Comparison of ENCODE assay signal across 23 cellular contexts in genomic region chr5:55276771-55277170, GRCh38. TPM values are rescaled to one million over a fixed set of nuclear protein-coding genes. Genes with fewer than 3 reads are reported as not detected.
A peak's percentile ranks its signal among the peaks of the same experiment; 100 is the strongest.
DNase-seq lines count a peak whose midpoint lies in the region; ATAC-seq and TF ChIP-seq lines count a peak whose summit lies in the region.
"Had no signal": no experiment of that assay in that cellular context is flagged by ENCODE, and none has a peak within 500 bp of the region (broad histone marks: within the 10 kb centered on the region; RNA-seq: fewer than 3 reads in every experiment).

No MANE protein-coding gene starts in this region.

- CTCF ChIA-PET in AG04449 (lab: Yijun Ruan, JAX) = interaction anchor here (1.0 to 1.3 kb wide), 2 partner anchors 9 to 19 kb away, joined by 3 to 4 read pairs; no protein-coding TSS in a partner anchor
- CTCF ChIA-PET in activated CD8-positive, alpha-beta T cell treated with anti-CD3 and anti-CD28 coated beads, Interleukin-2, amount 10 ng/mL, durations not matched to agents 7 days and 5 days (lab: Charles Lee) = no interaction called here

- peaks cover 46% of the 10 kb centered on the region for H3K36me3 ChIP-seq in brain microvascular endothelial cell (replicated peaks)
- H3K36me3 ChIP-seq in mucosa of descending colon (ENCODE audit: low read depth) = peaks cover 5% of the 10 kb centered on the region

- ATAC-seq in mucosa of descending colon (no peak), HG03097 (IDR thresholded peaks at IDR 0.05; ENCODE audit: low FRiP score, unreplicated experiment) (no peak)
- no peak for ATAC-seq in activated CD8-positive, alpha-beta T cell treated with anti-CD3 and anti-CD28 coated beads, Interleukin-2, amount 10 ng/mL, durations not matched to agents 7 days and 5 days
- ATAC-seq: natural killer cell treated with Interleukin-12 subunit alpha and Interleukin-12 subunit beta and Interleukin-15 and Interleukin-18, amount 100 ng/mL, for 72 hours; stimulated activated memory B cell treated with anti-CD40 and anti-IgM and Interleukin-4, amounts not matched to agents 10 μg/mL and 1 μg/mL and 100 μg/mL, for 72 hours had no signal

- POLR2A ChIA-PET in AG04449 (lab: Yijun Ruan, JAX) = no interaction called here
- POLR2A ChIA-PET in activated CD8-positive, alpha-beta T cell treated with anti-CD3 and anti-CD28 coated beads, Interleukin-2, amount 10 ng/mL, durations not matched to agents 7 days and 5 days (lab: Charles Lee) = no interaction called here

- no peaks in the 10 kb centered on the region for H3K4me1 ChIP-seq in mucosa of descending colon (ENCODE audit: low read depth)
- H3K4me1 ChIP-seq: tibial artery had no signal

- no peak overlapping the region for H3K4me3 Mint-ChIP-seq in activated CD8-positive, alpha-beta T cell treated with anti-CD3 and anti-CD28 coated beads, Interleukin-2, amount 10 ng/mL, durations not matched to agents 7 days and 5 days
- H3K4me3 Mint-ChIP-seq: activated CD4-positive, alpha-beta memory T cell treated with anti-CD3 and anti-CD28 coated beads for 36 hours; activated naive CD8-positive, alpha-beta T cell treated with anti-CD3 and anti-CD28 coated beads, Interleukin-2, amount 10 ng/mL, durations not matched to agents 7 days and 5 days; central memory CD8-positive, alpha-beta T cell; natural killer cell treated with Interleukin-12 subunit alpha and Interleukin-12 subunit beta and Interleukin-15 and Interleukin-18, amount 100 ng/mL, for 72 hours; stimulated activated memory B cell treated with anti-CD40 and anti-IgM and Interleukin-4, amounts not matched to agents 10 μg/mL and 1 μg/mL and 100 μg/mL, for 72 hours had no signal

- H3K36me3 Mint-ChIP-seq in activated CD8-positive, alpha-beta T cell treated with anti-CD3 and anti-CD28 coated beads, Interleukin-2, amount 10 ng/mL, durations not matched to agents 7 days and 5 days (ENCODE audit: low read depth) = peaks cover 37% of the 10 kb centered on the region

- H3K27ac ChIP-seq in brain microvascular endothelial cell = no peak overlapping the region
- H3K27ac ChIP-seq: tibial artery had no signal

- no peak for TF ChIP-seq CTCF in AG04449 (IDR thresholded peaks at IDR 0.05; ENCODE audit: insufficient read depth, low read length, missing control alignments)
- TF ChIP-seq CTCF in brain microvascular endothelial cell (IDR thresholded peaks at IDR 0.05; ENCODE audit: low read depth, low read length, missing control alignments) = no peak
- TF ChIP-seq CTCF in mucosa of descending colon (IDR thresholded peaks at IDR 0.05) = no peak

- no peaks in the 10 kb centered on the region for H3K4me1 Mint-ChIP-seq in activated CD8-positive, alpha-beta T cell treated with anti-CD3 and anti-CD28 coated beads, Interleukin-2, amount 10 ng/mL, durations not matched to agents 7 days and 5 days (ENCODE audit: low read depth)
- H3K4me1 Mint-ChIP-seq: activated naive CD8-positive, alpha-beta T cell treated with anti-CD3 and anti-CD28 coated beads, Interleukin-2, amount 10 ng/mL, durations not matched to agents 7 days and 5 days; central memory CD8-positive, alpha-beta T cell; stimulated activated memory B cell treated with anti-CD40 and anti-IgM and Interleukin-4, amounts not matched to agents 10 μg/mL and 1 μg/mL and 100 μg/mL, for 72 hours had no signal

- no peak overlapping the region for H3K4me3 ChIP-seq in AG04449 (ENCODE audit: low read depth, low read length)
- H3K4me3 ChIP-seq in brain microvascular endothelial cell (ENCODE audit: low read depth, low read length) = no peak overlapping the region
- no peak overlapping the region for H3K4me3 ChIP-seq in mucosa of descending colon
- H3K4me3 ChIP-seq: tibial artery had no signal

- intact Hi-C loops in mucosa of descending colon (cut with DNase I, micrococcal nuclease) = no loop called here

- DNase-seq in AG04449 (ENCODE audit: low read depth, low spot score) (peak; percentile 16), HPDE6-E6E7 (ENCODE audit: extremely low spot score) (peak; percentile 43), brain microvascular endothelial cell (peak; percentile 22), hepatic stellate cell (ENCODE audit: low spot score) (peak; percentile 1), NCI-H345 treated with DMSO at 0.1 percent for 48 hours (lab: John Stamatoyannopoulos, UW; ENCODE audit: unreplicated experiment) (no peak), mucosa of descending colon (no peak)
- DNase-seq in activated CD8-positive, alpha-beta T cell treated with anti-CD3 and anti-CD28 coated beads, Interleukin-2, amount 10 ng/mL, durations not matched to agents 7 days and 5 days = no peak
- DNase-seq: 8988T; activated CD4-positive, alpha-beta memory T cell treated with anti-CD3 and anti-CD28 coated beads for 36 hours; activated naive CD8-positive, alpha-beta T cell treated with anti-CD3 and anti-CD28 coated beads, Interleukin-2, amount 10 ng/mL, durations not matched to agents 7 days and 5 days; activated T-cell treated with anti-CD3 and anti-CD28 coated beads, Interleukin-2, amount 50 U/mL, for 48 hours; effector memory CD4-positive, alpha-beta T cell; glutamatergic neuron; HCEC 1CT; NCI-H1436; NK-92 treated with Interleukin-12 subunit alpha and Interleukin-12 subunit beta, amount 100 ng/mL, for 24 hours; tibial artery had no signal

- in situ Hi-C loops in brain microvascular endothelial cell (cut with HindIII; ENCODE audit: low pct_ligation_motif_present, low sequenced_read_pairs) = no loop called here

- no peaks in the 10 kb centered on the region for H3K9me3 Mint-ChIP-seq in activated CD8-positive, alpha-beta T cell treated with anti-CD3 and anti-CD28 coated beads, Interleukin-2, amount 10 ng/mL, durations not matched to agents 7 days and 5 days (ENCODE audit: insufficient read depth)
- H3K9me3 Mint-ChIP-seq: activated CD4-positive, alpha-beta memory T cell treated with anti-CD3 and anti-CD28 coated beads for 36 hours; activated naive CD8-positive, alpha-beta T cell treated with anti-CD3 and anti-CD28 coated beads, Interleukin-2, amount 10 ng/mL, durations not matched to agents 7 days and 5 days; central memory CD8-positive, alpha-beta T cell; natural killer cell treated with Interleukin-12 subunit alpha and Interleukin-12 subunit beta and Interleukin-15 and Interleukin-18, amount 100 ng/mL, for 72 hours; stimulated activated memory B cell treated with anti-CD40 and anti-IgM and Interleukin-4, amounts not matched to agents 10 μg/mL and 1 μg/mL and 100 μg/mL, for 72 hours had no signal

- H3K9me3 ChIP-seq in mucosa of descending colon = no peaks in the 10 kb centered on the region
- H3K9me3 ChIP-seq: tibial artery had no signal

- H3K27ac Mint-ChIP-seq in activated CD8-positive, alpha-beta T cell treated with anti-CD3 and anti-CD28 coated beads, Interleukin-2, amount 10 ng/mL, durations not matched to agents 7 days and 5 days = no peak overlapping the region
- H3K27ac Mint-ChIP-seq: activated CD4-positive, alpha-beta memory T cell treated with anti-CD3 and anti-CD28 coated beads for 36 hours; activated naive CD8-positive, alpha-beta T cell treated with anti-CD3 and anti-CD28 coated beads, Interleukin-2, amount 10 ng/mL, durations not matched to agents 7 days and 5 days; natural killer cell treated with Interleukin-12 subunit alpha and Interleukin-12 subunit beta and Interleukin-15 and Interleukin-18, amount 100 ng/mL, for 72 hours; stimulated activated memory B cell treated with anti-CD40 and anti-IgM and Interleukin-4, amounts not matched to agents 10 μg/mL and 1 μg/mL and 100 μg/mL, for 72 hours had no signal

- no peaks in the 10 kb centered on the region for H3K27me3 Mint-ChIP-seq in activated CD8-positive, alpha-beta T cell treated with anti-CD3 and anti-CD28 coated beads, Interleukin-2, amount 10 ng/mL, durations not matched to agents 7 days and 5 days (ENCODE audit: low read depth)
- H3K27me3 Mint-ChIP-seq: activated CD4-positive, alpha-beta memory T cell treated with anti-CD3 and anti-CD28 coated beads for 36 hours; activated naive CD8-positive, alpha-beta T cell treated with anti-CD3 and anti-CD28 coated beads, Interleukin-2, amount 10 ng/mL, durations not matched to agents 7 days and 5 days; central memory CD8-positive, alpha-beta T cell; natural killer cell treated with Interleukin-12 subunit alpha and Interleukin-12 subunit beta and Interleukin-15 and Interleukin-18, amount 100 ng/mL, for 72 hours; stimulated activated memory B cell treated with anti-CD40 and anti-IgM and Interleukin-4, amounts not matched to agents 10 μg/mL and 1 μg/mL and 100 μg/mL, for 72 hours had no signal

- no peaks in the 10 kb centered on the region for H3K27me3 ChIP-seq in brain microvascular endothelial cell (replicated peaks)
- H3K27me3 ChIP-seq: tibial artery had no signal

RNA-seq across cellular contexts. Expression of gene DHX29, which starts 30.7 kb away (rescaled TPM):
- 10 to 100 TPM; 18.3 to 24.7 (median 18.6) TPM for total RNA-seq in mucosa of descending colon
- total RNA-seq in activated CD8-positive, alpha-beta T cell treated with anti-CD3 and anti-CD28 coated beads, Interleukin-2, amount 10 ng/mL, durations not matched to agents 7 days and 5 days = 10 to 100 TPM; 16.7 to 19.9 TPM

RNA-seq across cellular contexts. Expression of gene MTREX, which starts 31.0 kb away (rescaled TPM):
- total RNA-seq in mucosa of descending colon = 10 to 100 TPM; 52.5 to 63.3 (median 57.8) TPM
- total RNA-seq in activated CD8-positive, alpha-beta T cell treated with anti-CD3 and anti-CD28 coated beads, Interleukin-2, amount 10 ng/mL, durations not matched to agents 7 days and 5 days = 10 to 100 TPM; 61.8 to 67.1 TPM

RNA-seq across cellular contexts. Expression of gene CCNO, which starts 43.4 kb away (rescaled TPM):
- total RNA-seq in mucosa of descending colon = 1 to 10 TPM in 1 of 3 donors, under 1 TPM in 2; 0.28 to 1.8 (median 0.29) TPM
- not detected for total RNA-seq in activated CD8-positive, alpha-beta T cell treated with anti-CD3 and anti-CD28 coated beads, Interleukin-2, amount 10 ng/mL, durations not matched to agents 7 days and 5 days
- total RNA-seq: activated CD4-positive, alpha-beta memory T cell treated with anti-CD3 and anti-CD28 coated beads for 36 hours; activated naive CD8-positive, alpha-beta T cell treated with anti-CD3 and anti-CD28 coated beads, Interleukin-2, amount 10 ng/mL, durations not matched to agents 7 days and 5 days; lung microvascular endothelial cell; natural killer cell treated with Interleukin-12 subunit alpha and Interleukin-12 subunit beta and Interleukin-15 and Interleukin-18, amount 100 ng/mL, for 72 hours; T-helper 1 cell treated with Interleukin-12 subunit alpha and Interleukin-12 subunit beta and Interleukin-4 antibody, amounts not matched to agents 30 ng/mL and 1 ng/mL, for 36 hours had no signal

RNA-seq across cellular contexts. Expression of gene MCIDAS, which starts 49.7 kb away (rescaled TPM):
- under 1 TPM in 1 of 3 donors, not detected in 2; 0.14 TPM for total RNA-seq in mucosa of descending colon
- total RNA-seq in activated CD8-positive, alpha-beta T cell treated with anti-CD3 and anti-CD28 coated beads, Interleukin-2, amount 10 ng/mL, durations not matched to agents 7 days and 5 days = not detected
- total RNA-seq: activated CD4-positive, alpha-beta memory T cell treated with anti-CD3 and anti-CD28 coated beads for 36 hours; activated naive CD8-positive, alpha-beta T cell treated with anti-CD3 and anti-CD28 coated beads, Interleukin-2, amount 10 ng/mL, durations not matched to agents 7 days and 5 days; lung microvascular endothelial cell; natural killer cell treated with Interleukin-12 subunit alpha and Interleukin-12 subunit beta and Interleukin-15 and Interleukin-18, amount 100 ng/mL, for 72 hours; T-helper 1 cell treated with Interleukin-12 subunit alpha and Interleukin-12 subunit beta and Interleukin-4 antibody, amounts not matched to agents 30 ng/mL and 1 ng/mL, for 36 hours had no signal

Comparison
In these comparisons a context has a peak if more than half of its experiments do, and no peak if none do; other contexts are left out.
1. DNase-seq: peak in AG04449 (single experiment), HPDE6-E6E7 (single experiment), brain microvascular endothelial cell (single experiment) and hepatic stellate cell (single experiment); none in NCI-H345 treated with DMSO at 0.1 percent for 48 hours (single experiment), mucosa of descending colon (0 of 3) and activated CD8-positive, alpha-beta T cell treated with anti-CD3 and anti-CD28 coated beads, Interleukin-2, amount 10 ng/mL, durations not matched to agents 7 days and 5 days (single experiment).